ENCODE assay signal across 8 cellular contexts in the genomic region with DNA sequence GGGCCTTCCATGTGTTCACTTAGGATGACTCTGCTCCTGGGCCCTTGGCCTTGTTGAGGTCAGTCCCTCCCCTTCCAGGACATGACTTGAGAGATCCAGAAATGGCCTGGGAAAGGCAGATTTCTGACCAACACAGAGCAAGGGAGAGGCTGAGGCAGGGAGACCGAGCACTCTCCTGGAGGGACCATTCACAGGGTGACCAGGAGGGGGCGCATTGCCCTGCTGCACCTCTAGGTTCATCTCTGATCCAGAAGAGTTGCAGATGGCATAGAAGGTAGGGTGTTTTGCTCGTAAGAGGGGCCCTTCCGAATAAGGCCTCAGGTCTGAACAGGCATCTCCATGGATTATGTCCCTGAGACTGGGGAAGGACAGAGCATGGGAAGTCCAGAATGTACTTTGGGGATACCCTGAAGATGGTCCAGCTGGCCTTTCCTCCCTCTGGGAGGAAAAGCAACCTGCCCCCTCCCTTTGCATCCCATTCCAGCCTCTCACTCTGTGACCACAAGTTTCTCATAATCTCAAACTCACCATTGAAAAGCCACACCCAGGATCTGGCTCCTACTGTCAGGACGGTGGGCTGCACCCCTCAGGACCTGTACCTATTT. TPM values are rescaled to one million over a fixed set of nuclear protein-coding genes. Genes with fewer than 3 reads are reported as not detected.
DNase-seq lines count a peak whose midpoint lies in the region; ATAC-seq, FAIRE-seq and TF ChIP-seq lines count a peak whose summit lies in the region.

No MANE protein-coding gene starts in this region.

- no peak for TF ChIP-seq EP300 in gastroesophageal sphincter (IDR thresholded peaks at IDR 0.05)

- peak; percentile 7 for TF ChIP-seq CTCF in kidney (IDR thresholded peaks at IDR 0.05; ENCODE audit: borderline replicate concordance, extremely low read depth, insufficient read depth)
- peak in 2 of 4 experiments; percentile 8 to 48 for TF ChIP-seq CTCF in gastroesophageal sphincter (IDR thresholded peaks at IDR 0.05)

- DNase-seq in ELR (ENCODE audit: low read depth): peak; percentile 48
- DNase-seq in HuH-7.5 (ENCODE audit: low spot score): peak; percentile 23
- peak in 1 of 2 donors; percentile 56 for DNase-seq in activated naive CD4-positive, alpha-beta T cell treated with anti-CD3 and anti-CD28 coated beads, Interleukin-2, amount 50 U/mL, for 72 hours (ENCODE audit: low spot score in 2 of 2)
- no peak for DNase-seq in kidney
- DNase-seq in CD1c-positive myeloid dendritic cell (ENCODE audit: extremely low spot score): no peak

- peaks cover 10% of the 10 kb centered on the region for H3K27me3 ChIP-seq in gastroesophageal sphincter

- H3K36me3 ChIP-seq in kidney (ENCODE audit: control insufficient read depth in 1 of 2, insufficient read depth in 2 of 2, low read length in 2 of 2) (no peaks in the 10 kb centered on the region), gastroesophageal sphincter (no peaks in the 10 kb centered on the region)

- WGBS in gastroesophageal sphincter (ENCODE audit: low coverage in 1 of 2), 2 donors: 69 to 87% methylated on average over 3 to 5 of the region's 5 CpGs

- peak; percentile 49 to 65 for ATAC-seq in activated naive CD4-positive, alpha-beta T cell treated with anti-CD3 and anti-CD28 coated beads, Interleukin-2, amount 50 U/mL, for 72 hours
- ATAC-seq in HG02588 (IDR thresholded peaks at IDR 0.05; ENCODE audit: unreplicated experiment) (no peak), HG02840 (IDR thresholded peaks at IDR 0.05; ENCODE audit: low FRiP score, unreplicated experiment) (no peak), gastroesophageal sphincter (no peak)

- TF ChIP-seq POLR2A in gastroesophageal sphincter (IDR thresholded peaks at IDR 0.05): no peak

- no peak overlapping the region for H3K9ac ChIP-seq in kidney (ENCODE audit: low read length in 2 of 2)

- no peak overlapping the region for H3K27ac Mint-ChIP-seq in activated naive CD4-positive, alpha-beta T cell treated with anti-CD3 and anti-CD28 coated beads, Interleukin-2, amount 50 U/mL, for 72 hours

- H3K9me3 ChIP-seq in kidney (ENCODE audit: control insufficient read depth in 1 of 2, low read length in 2 of 2) (no peaks in the 10 kb centered on the region), gastroesophageal sphincter (no peaks in the 10 kb centered on the region)

- FAIRE-seq in kidney (lab: Jason Lieb, UNC): no peak

- H3K27ac ChIP-seq in kidney (ENCODE audit: low read depth in 2 of 2, low read length in 2 of 2): no peak overlapping the region
- no peak overlapping the region for H3K27ac ChIP-seq in gastroesophageal sphincter

- intact Hi-C loops in kidney (cut with DNase I): loop anchor here (5.0 kb wide), 1 partner anchor 270 kb away; no protein-coding TSS in a partner anchor

- H3K9me3 Mint-ChIP-seq in activated naive CD4-positive, alpha-beta T cell treated with anti-CD3 and anti-CD28 coated beads, Interleukin-2, amount 50 U/mL, for 72 hours: no peaks in the 10 kb centered on the region

- H3K36me3 Mint-ChIP-seq in activated naive CD4-positive, alpha-beta T cell treated with anti-CD3 and anti-CD28 coated beads, Interleukin-2, amount 50 U/mL, for 72 hours: no peaks in the 10 kb centered on the region

- H3K4me3 ChIP-seq in kidney (ENCODE audit: low read length in 2 of 2) (no peak overlapping the region), gastroesophageal sphincter (no peak overlapping the region)

- peaks cover 0 to 4% of the 10 kb centered on the region in 2 donors for H3K4me1 ChIP-seq in kidney (ENCODE audit: control insufficient read depth in 1 of 2, insufficient read depth in 1 of 2, low read depth in 1 of 2, low read length in 2 of 2)
- H3K4me1 ChIP-seq in gastroesophageal sphincter: peaks cover 0 to 11% (median 0%) of the 10 kb centered on the region in 3 donors

RNA-seq across cellular contexts. Expression of gene DMBT1, which starts 6.6 kb away (rescaled TPM):
- not detected for total RNA-seq in activated naive CD4-positive, alpha-beta T cell treated with anti-CD3 and anti-CD28 coated beads, Interleukin-2, amount 50 U/mL, for 72 hours
- total RNA-seq in kidney (0.06 TPM), gastroesophageal sphincter (1 to 10 TPM in 1 of 4 donors, under 1 TPM in 1, not detected in 2; 0.08 to 2.8 TPM)
- not detected for polyA plus RNA-seq in kidney (ENCODE audit: insufficient read depth, low read depth, low replicate concordance)

Comparison
In these comparisons a context has a peak if more than half of its experiments do, and no peak if none do; other contexts are left out.
1. DNase-seq: peak in ELR (single experiment) and HuH-7.5 (single experiment); none in kidney (single experiment) and CD1c-positive myeloid dendritic cell (single experiment).
2. ATAC-seq: peak in activated naive CD4-positive, alpha-beta T cell treated with anti-CD3 and anti-CD28 coated beads, Interleukin-2, amount 50 U/mL, for 72 hours (2 of 2); none in HG02588 (single experiment), HG02840 (single experiment) and gastroesophageal sphincter (single experiment).